In genomic region chr3:153503873-153504272, GRCh38 we compare ENCODE assay signal across 17 cellular contexts.
DNase-seq lines count a peak whose midpoint lies in the region; ATAC-seq and TF ChIP-seq lines count a peak whose summit lies in the region.
"Had no signal": no experiment of that assay in that cellular context is flagged by ENCODE, and none has a peak within 500 bp of the region (broad histone marks: within the 10 kb centered on the region; RNA-seq: fewer than 3 reads in every experiment).

No MANE protein-coding gene starts in this region.

- no peaks in the 10 kb centered on the region for H3K79me2 ChIP-seq in PC-3 (ENCODE audit: low read length)

- no TSS peak for BruUV-seq in PC-3 (replicated peaks; lab: Mats Ljungman, UMichigan)

- no peaks in the 10 kb centered on the region for H3K4me1 ChIP-seq in PC-3 (ENCODE audit: insufficient read depth, low read length)

- H3K4me1 Mint-ChIP-seq in activated T-cell treated with anti-CD3 and anti-CD28 coated beads, Interleukin-2, amount 50 U/mL, for 72 hours (ENCODE audit: low read depth): no peaks in the 10 kb centered on the region
- H3K4me1 Mint-ChIP-seq: B cell had no signal

- no peak overlapping the region for H3K4me3 ChIP-seq in PC-3 (ENCODE audit: low read length)
- H3K4me3 ChIP-seq in epithelial cell of esophagus (ENCODE audit: low read length): no peak overlapping the region

- no peaks in the 10 kb centered on the region for H4K20me1 ChIP-seq in PC-3 (ENCODE audit: low read length)

- peak overlapping the region; percentile 22 for H3K27ac Mint-ChIP-seq in activated T-cell treated with anti-CD3 and anti-CD28 coated beads, Interleukin-2, amount 50 U/mL, for 72 hours
- H3K27ac Mint-ChIP-seq: B cell; CD4-positive, alpha-beta T cell; HFFc6 had no signal

- H3K27me3 ChIP-seq in PC-3 (ENCODE audit: low read length): no peaks in the 10 kb centered on the region

- H3K9ac ChIP-seq in PC-3 (ENCODE audit: low read length): no peak overlapping the region

- H3K4me2 ChIP-seq in PC-3 (ENCODE audit: low read length): no peak overlapping the region

- H3K27ac ChIP-seq in PC-3 (ENCODE audit: low read length): no peak overlapping the region

- no peaks in the 10 kb centered on the region for H3K27me3 Mint-ChIP-seq in activated T-cell treated with anti-CD3 and anti-CD28 coated beads, Interleukin-2, amount 50 U/mL, for 72 hours (ENCODE audit: low read depth)
- H3K27me3 Mint-ChIP-seq: CD4-positive, alpha-beta T cell had no signal

- intact Hi-C loops in PC-3 (cut with micrococcal nuclease) (no loop called here), Right ventricle myocardium superior (cut with DNase I) (no loop called here)

- no peaks in the 10 kb centered on the region for H3K36me3 ChIP-seq in PC-3 (ENCODE audit: low read depth, low read length)

- no peak overlapping the region for H2AFZ ChIP-seq in PC-3 (ENCODE audit: low read length)

- H3K9me3 ChIP-seq in PC-3 (ENCODE audit: low read length): no peaks in the 10 kb centered on the region

- TF ChIP-seq CTCF in PC-3 (conservative IDR thresholded peaks at IDR 0.05; ENCODE audit: low read depth, low read length) (no peak), epithelial cell of esophagus (IDR thresholded peaks at IDR 0.05; ENCODE audit: insufficient read depth, low read depth, low read length, missing control alignments) (no peak)

- DNase-seq in activated T-cell treated with anti-CD3 and anti-CD28 coated beads, Interleukin-2, amount 50 U/mL, for 72 hours: no peak
- DNase-seq in activated T-cell treated with anti-CD3 and anti-CD28 coated beads, Interleukin-2, amount 50 U/mL, for 48 hours: no peak
- DNase-seq in ELR (ENCODE audit: low read depth): peak; percentile 35
- DNase-seq in PC-3: peak; percentile 67
- DNase-seq in epithelial cell of esophagus (ENCODE audit: low read depth): peak; percentile 33
- no peak for DNase-seq in NCI-H2227 treated with DMSO at 0.1 percent for 48 hours (lab: John Stamatoyannopoulos, UW)
- DNase-seq in Right ventricle myocardium superior: no peak
- no peak for DNase-seq in DMS79 (lab: John Stamatoyannopoulos, UW)
- DNase-seq: 8988T; ACHN; C1 segment of cervical spinal cord; Calu3; CD4-positive, alpha-beta T cell; DMS 273 treated with DMSO at 0.1 percent for 48 hours; HCEC 1CT; HFFc6 had no signal

- ATAC-seq in activated T-cell treated with anti-CD3 and anti-CD28 coated beads, Interleukin-2, amount 50 U/mL, for 72 hours (replicated peaks in 1 of 2): peak; percentile 25 to 45
- ATAC-seq in PC-3 (no peak), Right ventricle myocardium superior (ENCODE audit: poor library complexity) (no peak)

- H3K9me2 ChIP-seq in PC-3 (replicated peaks; ENCODE audit: low read length): no peaks in the 10 kb centered on the region

- peaks cover 0 to 2% of the 10 kb centered on the region in 2 donors for H3K9me3 Mint-ChIP-seq in activated T-cell treated with anti-CD3 and anti-CD28 coated beads, Interleukin-2, amount 50 U/mL, for 72 hours
- H3K9me3 Mint-ChIP-seq: CD4-positive, alpha-beta T cell; HFFc6 had no signal

- no peaks in the 10 kb centered on the region for H3F3A ChIP-seq in PC-3 (ENCODE audit: low read length, unreplicated experiment)

- H3K36me3 Mint-ChIP-seq in activated T-cell treated with anti-CD3 and anti-CD28 coated beads, Interleukin-2, amount 50 U/mL, for 72 hours (ENCODE audit: insufficient read depth in 2 of 2): peaks cover 0 to 3% of the 10 kb centered on the region in 2 donors

- CTCF ChIA-PET in PC-3 (lab: Charles Lee): no interaction called here

- no peak overlapping the region for H3K4me3 Mint-ChIP-seq in activated T-cell treated with anti-CD3 and anti-CD28 coated beads, Interleukin-2, amount 50 U/mL, for 72 hours
- H3K4me3 Mint-ChIP-seq: B cell; CD4-positive, alpha-beta T cell; HFFc6 had no signal

- POLR2A ChIA-PET in PC-3 (lab: Charles Lee; ENCODE audit: unreplicated experiment): no interaction called here

Comparison
In these comparisons a context has a peak if more than half of its experiments do, and no peak if none do; other contexts are left out.
1. ATAC-seq: peak in activated T-cell treated with anti-CD3 and anti-CD28 coated beads, Interleukin-2, amount 50 U/mL, for 72 hours (2 of 2); none in PC-3 (single experiment) and Right ventricle myocardium superior (single experiment).
2. DNase-seq: peak in ELR (single experiment), PC-3 (single experiment) and epithelial cell of esophagus (single experiment); none in activated T-cell treated with anti-CD3 and anti-CD28 coated beads, Interleukin-2, amount 50 U/mL, for 72 hours (0 of 2), activated T-cell treated with anti-CD3 and anti-CD28 coated beads, Interleukin-2, amount 50 U/mL, for 48 hours (0 of 2), NCI-H2227 treated with DMSO at 0.1 percent for 48 hours (single experiment), Right ventricle myocardium superior (single experiment) and DMS79 (single experiment).